ENCODE assay signal across 15 cellular contexts in genomic region chr22:39454385-39454871, GRCh38. TPM values are rescaled to one million over a fixed set of nuclear protein-coding genes. Genes with fewer than 3 reads are reported as not detected.
A peak's percentile ranks its signal among the peaks of the same experiment; 100 is the strongest.
DNase-seq lines count a peak whose midpoint lies in the region; ATAC-seq and TF ChIP-seq lines count a peak whose summit lies in the region.
"Had no signal": no experiment of that assay in that cellular context is flagged by ENCODE, and none has a peak within 500 bp of the region (broad histone marks: within the 10 kb centered on the region; RNA-seq: fewer than 3 reads in every experiment).

No MANE protein-coding gene starts in this region.

- no peaks in the 10 kb centered on the region for H3K9me3 Mint-ChIP-seq in central memory CD8-positive, alpha-beta T cell

- no peak overlapping the region for H3K4me3 ChIP-seq in right atrium auricular region
- H3K4me3 ChIP-seq in mucosa of stomach (ENCODE audit: low read length): peak overlapping the region; percentile 47
- no peak overlapping the region for H3K4me3 ChIP-seq in aorta (ENCODE audit: low read length in 2 of 2)

- no peak for TF ChIP-seq CTCF in right atrium auricular region (IDR thresholded peaks at IDR 0.05)

- peak overlapping the region; percentile 21 for H3K4me3 Mint-ChIP-seq in central memory CD8-positive, alpha-beta T cell

- H3K27me3 ChIP-seq in right atrium auricular region: no peaks in the 10 kb centered on the region
- peaks cover 30% of the 10 kb centered on the region for H3K27me3 ChIP-seq in mucosa of stomach (ENCODE audit: control insufficient read depth, insufficient read depth, low read length)
- no peaks in the 10 kb centered on the region for H3K27me3 ChIP-seq in aorta (ENCODE audit: control insufficient read depth in 1 of 2, insufficient read depth in 2 of 2, low read length in 1 of 2)

- H3K36me3 ChIP-seq in right atrium auricular region: no peaks in the 10 kb centered on the region
- no peaks in the 10 kb centered on the region for H3K36me3 ChIP-seq in mucosa of stomach (ENCODE audit: control insufficient read depth, insufficient read depth, low read length)
- H3K36me3 ChIP-seq in aorta (ENCODE audit: control insufficient read depth in 1 of 2, insufficient read depth in 2 of 2, low read length in 1 of 2): no peaks in the 10 kb centered on the region

- H3K27ac ChIP-seq in right atrium auricular region (no peak overlapping the region), aorta (ENCODE audit: low read depth in 1 of 2, low read length in 2 of 2) (no peak overlapping the region)

- ATAC-seq in left cardiac atrium (peak; percentile 9 to 60), aorta (ENCODE audit: low FRiP score) (peak; percentile 33)
- ATAC-seq in central memory CD8-positive, alpha-beta T cell (replicated peaks; ENCODE audit: extremely low read depth, poor library complexity, severe bottlenecking): no peak
- ATAC-seq: activated CD4-positive, CD25-positive, alpha-beta regulatory T cell treated with anti-CD3 and anti-CD28 coated beads, Interleukin-2, amount 50 U/mL, for 24 hours had no signal

- peaks cover 4% of the 10 kb centered on the region for H3K36me3 Mint-ChIP-seq in central memory CD8-positive, alpha-beta T cell (ENCODE audit: insufficient read depth)

- peaks cover 25% of the 10 kb centered on the region for H3K4me1 Mint-ChIP-seq in central memory CD8-positive, alpha-beta T cell

- intact Hi-C loops in left cardiac atrium (cut with DNase I) (no loop called here), aorta (cut with DNase I) (no loop called here)

- peaks cover 58% of the 10 kb centered on the region for H3K27me3 Mint-ChIP-seq in central memory CD8-positive, alpha-beta T cell

- 75 to 79% methylated on average over 7 of the region's 7 CpGs for WGBS in aorta, 2 donors

- H3K4me1 ChIP-seq in right atrium auricular region (peaks cover 0 to 4% of the 10 kb centered on the region in 2 donors), mucosa of stomach (ENCODE audit: control insufficient read depth, insufficient read depth, low read length) (peaks cover 46% of the 10 kb centered on the region), aorta (ENCODE audit: control insufficient read depth in 1 of 2, insufficient read depth in 2 of 2, low read length in 2 of 2) (no peaks in the 10 kb centered on the region)

- H3K27ac Mint-ChIP-seq in central memory CD8-positive, alpha-beta T cell (ENCODE audit: low read depth): no peak overlapping the region

- no peak for DNase-seq in left cardiac atrium
- DNase-seq in right atrium auricular region (ENCODE audit: low spot score): no peak
- DNase-seq in central memory CD8-positive, alpha-beta T cell (ENCODE audit: low spot score in 2 of 2): no peak
- peak in 1 of 2 donors; percentile 59 for DNase-seq in aorta
- no peak for DNase-seq in NCI-H2029 treated with DMSO at 0.1 percent for 48 hours (lab: John Stamatoyannopoulos, UW)
- DNase-seq in SKM-1 (lab: John Stamatoyannopoulos, UW; ENCODE audit: unreplicated experiment): no peak
- no peak for DNase-seq in activated T-cell treated with anti-CD3 and anti-CD28 coated beads for 4 hours
- DNase-seq: ACHN; activated effector memory CD4-positive, alpha-beta T cell treated with anti-CD3 and anti-CD28 coated beads, Interleukin-2, amount 50 U/mL, for 16 hours; cortex of kidney; KG1; NCI-H2081; RPMI8226 had no signal

- peak overlapping the region; percentile 14 for H3K9ac ChIP-seq in mucosa of stomach (ENCODE audit: low read length)

- no peaks in the 10 kb centered on the region for H3K9me3 ChIP-seq in right atrium auricular region
- H3K9me3 ChIP-seq in mucosa of stomach (ENCODE audit: control insufficient read depth, low read length): no peaks in the 10 kb centered on the region
- no peaks in the 10 kb centered on the region for H3K9me3 ChIP-seq in aorta (ENCODE audit: control insufficient read depth, low read length)

RNA-seq across cellular contexts. Expression of gene MGAT3, which starts 2.4 kb away (rescaled TPM):
- total RNA-seq in left cardiac atrium (10 to 100 TPM; 11.6 to 13.7 TPM), right atrium auricular region (10 to 100 TPM in 1 of 2 donors, 1 to 10 TPM in 1; 2.9 to 11.3 TPM), aorta (10 to 100 TPM in 1 of 2 donors, 1 to 10 TPM in 1; 2.5 to 11.0 TPM)
- 1 to 10 TPM in 1 of 2 donors, under 1 TPM in 1; 0.26 to 1.1 TPM for polyA plus RNA-seq in aorta

RNA-seq across cellular contexts. Expression of gene MIEF1, which starts 47.7 kb away (rescaled TPM):
- 10 to 100 TPM; 18.1 to 29.0 TPM for total RNA-seq in left cardiac atrium
- total RNA-seq in right atrium auricular region: 10 to 100 TPM; 14.4 to 22.1 TPM
- 10 to 100 TPM; 15.5 to 20.1 TPM for total RNA-seq in aorta
- polyA plus RNA-seq in aorta: 1 to 10 TPM; 8.0 to 8.3 TPM

RNA-seq across cellular contexts. Expression of gene TAB1, which starts 54.8 kb away (rescaled TPM):
- total RNA-seq in left cardiac atrium (10 to 100 TPM; 14.1 to 16.8 TPM), right atrium auricular region (10 to 100 TPM; 13.0 to 13.7 TPM), aorta (10 to 100 TPM; 22.5 to 30.8 TPM)
- polyA plus RNA-seq in aorta: 10 to 100 TPM in 1 of 2 donors, 1 to 10 TPM in 1; 8.1 to 20.7 TPM
